ENCODE assay signal across 10 cellular contexts in the genomic region with DNA sequence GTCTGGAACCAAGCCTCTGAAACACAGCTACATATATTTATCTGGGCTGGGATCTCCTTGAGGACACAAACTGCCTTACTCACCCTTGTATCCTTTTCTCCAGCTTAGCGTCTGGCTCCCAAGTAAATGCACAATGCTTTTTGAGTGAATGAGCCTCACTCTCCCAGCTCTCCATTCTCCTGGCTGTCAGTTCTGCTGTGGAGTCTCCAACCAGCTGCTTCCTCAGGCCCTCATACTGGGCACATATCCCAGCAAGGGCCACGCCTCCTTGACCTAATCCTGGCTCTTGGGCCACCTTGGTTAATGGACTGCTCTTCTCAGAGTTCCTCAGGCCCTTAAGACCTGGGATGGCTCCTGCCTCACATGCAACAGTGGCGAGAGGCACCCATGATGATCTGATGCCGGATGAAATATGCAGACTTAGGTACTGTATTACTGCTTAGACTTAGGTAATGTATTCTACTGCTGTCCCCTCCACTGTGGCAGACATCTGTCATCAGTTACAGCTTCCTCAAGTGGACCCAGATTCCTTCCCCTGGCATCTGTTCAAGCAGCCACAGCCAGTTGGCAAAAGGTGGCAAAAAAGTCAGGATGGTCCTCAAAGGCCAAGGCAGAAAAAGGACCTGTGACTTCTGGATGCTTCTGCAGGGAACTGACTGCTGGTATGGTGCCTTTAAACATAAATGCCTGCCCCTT. TPM values are rescaled to one million over a fixed set of nuclear protein-coding genes. Genes with fewer than 3 reads are reported as not detected.
A peak's percentile ranks its signal among the peaks of the same experiment; 100 is the strongest.
DNase-seq lines count a peak whose midpoint lies in the region; ATAC-seq and TF ChIP-seq lines count a peak whose summit lies in the region.
"Had no signal": no experiment of that assay in that cellular context is flagged by ENCODE, and none has a peak within 500 bp of the region (broad histone marks: within the 10 kb centered on the region; RNA-seq: fewer than 3 reads in every experiment).

No MANE protein-coding gene starts in this region.

- peaks cover 80% of the 10 kb centered on the region for H3K36me3 Mint-ChIP-seq in activated CD8-positive, alpha-beta T cell treated with anti-CD3 and anti-CD28 coated beads for 36 hours (ENCODE audit: low read depth)
- peaks cover 76% of the 10 kb centered on the region for H3K36me3 Mint-ChIP-seq in activated CD8-positive, alpha-beta T cell treated with anti-CD3 and anti-CD28 coated beads, Interleukin-2, amount 10 ng/mL, durations not matched to agents 7 days and 5 days (ENCODE audit: low read depth)
- peaks cover 54% of the 10 kb centered on the region for H3K36me3 Mint-ChIP-seq in WTC11
- peaks cover 82 to 85% of the 10 kb centered on the region in 2 donors for H3K36me3 Mint-ChIP-seq in CD4-positive, alpha-beta memory T cell

- H3K9me3 ChIP-seq in left ventricle myocardium inferior (replicated peaks), result no peaks in the 10 kb centered on the region
- H3K9me3 ChIP-seq in CD4-positive, alpha-beta memory T cell (ENCODE audit: control insufficient read depth in 1 of 2, low read length in 2 of 2), result no peaks in the 10 kb centered on the region

- no peaks in the 10 kb centered on the region for H3K27me3 Mint-ChIP-seq in activated CD8-positive, alpha-beta T cell treated with anti-CD3 and anti-CD28 coated beads for 36 hours
- no peaks in the 10 kb centered on the region for H3K27me3 Mint-ChIP-seq in activated CD8-positive, alpha-beta T cell treated with anti-CD3 and anti-CD28 coated beads, Interleukin-2, amount 10 ng/mL, durations not matched to agents 7 days and 5 days (ENCODE audit: low read depth)
- no peaks in the 10 kb centered on the region for H3K27me3 Mint-ChIP-seq in WTC11 (ENCODE audit: low read depth)
- H3K27me3 Mint-ChIP-seq in CD4-positive, alpha-beta memory T cell, result no peaks in the 10 kb centered on the region
- H3K27me3 Mint-ChIP-seq: activated CD4-positive, alpha-beta T cell treated with anti-CD3 and anti-CD28 coated beads for 36 hours had no signal

- H3K4me1 ChIP-seq in left ventricle myocardium inferior, result peaks cover 27% of the 10 kb centered on the region
- no peaks in the 10 kb centered on the region for H3K4me1 ChIP-seq in CD4-positive, alpha-beta memory T cell (ENCODE audit: insufficient read depth, low read length)

- no peak for TF ChIP-seq CTCF in activated CD8-positive, alpha-beta T cell treated with anti-CD3 and anti-CD28 coated beads for 36 hours (IDR thresholded peaks at IDR 0.05)
- TF ChIP-seq CTCF in WTC11 (IDR thresholded peaks at IDR 0.05), result no peak
- TF ChIP-seq CTCF in left ventricle myocardium inferior (IDR thresholded peaks at IDR 0.05; ENCODE audit: borderline replicate concordance), result no peak

- ATAC-seq in activated CD8-positive, alpha-beta T cell treated with anti-CD3 and anti-CD28 coated beads for 36 hours, result peak; percentile 27
- no peak for ATAC-seq in activated CD8-positive, alpha-beta T cell treated with anti-CD3 and anti-CD28 coated beads, Interleukin-2, amount 10 ng/mL, durations not matched to agents 7 days and 5 days
- ATAC-seq in WTC11, result peak; percentile 33
- ATAC-seq in GM18870 (IDR thresholded peaks at IDR 0.05; ENCODE audit: unreplicated experiment), result no peak
- ATAC-seq: activated CD4-positive, alpha-beta T cell treated with anti-CD3 and anti-CD28 coated beads for 36 hours had no signal

- H3K4me1 Mint-ChIP-seq in activated CD8-positive, alpha-beta T cell treated with anti-CD3 and anti-CD28 coated beads for 36 hours (ENCODE audit: low read depth), result peaks cover 9% of the 10 kb centered on the region
- H3K4me1 Mint-ChIP-seq in activated CD8-positive, alpha-beta T cell treated with anti-CD3 and anti-CD28 coated beads, Interleukin-2, amount 10 ng/mL, durations not matched to agents 7 days and 5 days (ENCODE audit: low read depth), result peaks cover 2% of the 10 kb centered on the region
- peaks cover 18% of the 10 kb centered on the region for H3K4me1 Mint-ChIP-seq in WTC11
- H3K4me1 Mint-ChIP-seq in CD4-positive, alpha-beta memory T cell, result peaks cover 0 to 2% (median 0%) of the 10 kb centered on the region in 4 donors

- POLR2A ChIA-PET in activated CD8-positive, alpha-beta T cell treated with anti-CD3 and anti-CD28 coated beads for 36 hours (lab: Charles Lee), result interaction anchor here (0.8 to 17.0 kb wide), 7 partner anchors 8 to 65 kb away, joined by 3 to 279 read pairs (median 4); a partner anchor contains a TSS
- POLR2A ChIA-PET in activated CD8-positive, alpha-beta T cell treated with anti-CD3 and anti-CD28 coated beads, Interleukin-2, amount 10 ng/mL, durations not matched to agents 7 days and 5 days (lab: Charles Lee), result interaction anchor here (1.5 kb wide), 1 partner anchor 16 kb away, joined by 5 read pairs; a partner anchor contains a TSS
- POLR2A ChIA-PET in WTC11 (lab: Charles Lee), result interaction anchor here (0.5 to 0.9 kb wide), 2 partner anchors 17 to 117 kb away, joined by 3 read pairs; a partner anchor contains a TSS
- POLR2A ChIA-PET in CD4-positive, alpha-beta memory T cell (lab: Charles Lee; ENCODE audit: partially characterized antibody), result no interaction called here

- no peak overlapping the region for H3K27ac Mint-ChIP-seq in activated CD8-positive, alpha-beta T cell treated with anti-CD3 and anti-CD28 coated beads for 36 hours
- no peak overlapping the region for H3K27ac Mint-ChIP-seq in activated CD8-positive, alpha-beta T cell treated with anti-CD3 and anti-CD28 coated beads, Interleukin-2, amount 10 ng/mL, durations not matched to agents 7 days and 5 days
- peak overlapping the region; percentile 20; the same call in 1 of the 2 replicates for H3K27ac Mint-ChIP-seq in WTC11
- H3K27ac Mint-ChIP-seq in CD4-positive, alpha-beta memory T cell, result peak overlapping the region in 2 of 7 donors; percentile 68 to 89
- H3K27ac Mint-ChIP-seq: activated CD4-positive, alpha-beta T cell treated with anti-CD3 and anti-CD28 coated beads for 36 hours had no signal

- no peaks in the 10 kb centered on the region for H3K27me3 ChIP-seq in left ventricle myocardium inferior (ENCODE audit: low read depth)
- no peaks in the 10 kb centered on the region for H3K27me3 ChIP-seq in CD4-positive, alpha-beta memory T cell (ENCODE audit: insufficient read depth, low read length)

- intact Hi-C loops in activated CD8-positive, alpha-beta T cell treated with anti-CD3 and anti-CD28 coated beads for 36 hours (cut with micrococcal nuclease), result no loop called here
- intact Hi-C loops in left ventricle myocardium inferior (cut with micrococcal nuclease), result no loop called here
- intact Hi-C loops in CD4-positive, alpha-beta memory T cell (cut with micrococcal nuclease), result no loop called here

- no peak for DNase-seq in activated CD8-positive, alpha-beta T cell treated with anti-CD3 and anti-CD28 coated beads for 36 hours
- no peak for DNase-seq in activated CD8-positive, alpha-beta T cell treated with anti-CD3 and anti-CD28 coated beads, Interleukin-2, amount 10 ng/mL, durations not matched to agents 7 days and 5 days
- DNase-seq in WTC11 (ENCODE audit: low spot score), result no peak
- peak; percentile 58 for DNase-seq in left ventricle myocardium inferior
- DNase-seq in substantia nigra (lab: John Stamatoyannopoulos, UW), result peak in 31 of 49 donors; percentile 3 to 53 (median 35)
- DNase-seq in NCI-H2171 (lab: John Stamatoyannopoulos, UW), result no peak
- DNase-seq in CD4-positive, alpha-beta memory T cell, result no peak
- DNase-seq: activated CD4-positive, alpha-beta T cell treated with anti-CD3 and anti-CD28 coated beads for 36 hours; NCI-H510A treated with DMSO at 0.1 percent for 48 hours had no signal

- H3K27ac ChIP-seq in left ventricle myocardium inferior (replicated peaks) (peak overlapping the region; percentile 32), substantia nigra (ENCODE audit: low read depth, low read length, poor library complexity, severe bottlenecking) (no peak overlapping the region)
- H3K27ac ChIP-seq in CD4-positive, alpha-beta memory T cell (ENCODE audit: low read depth, low read length), result no peak overlapping the region

- no peak overlapping the region for H3K4me3 ChIP-seq in left ventricle myocardium inferior
- no peak overlapping the region for H3K4me3 ChIP-seq in CD4-positive, alpha-beta memory T cell (ENCODE audit: low read length in 2 of 2)

- peaks cover 49% of the 10 kb centered on the region for H3K36me3 ChIP-seq in left ventricle myocardium inferior
- H3K36me3 ChIP-seq in CD4-positive, alpha-beta memory T cell (ENCODE audit: insufficient read depth, low read length), result peaks cover 52% of the 10 kb centered on the region

- no peak overlapping the region for H3K4me3 Mint-ChIP-seq in activated CD8-positive, alpha-beta T cell treated with anti-CD3 and anti-CD28 coated beads for 36 hours
- no peak overlapping the region for H3K4me3 Mint-ChIP-seq in activated CD8-positive, alpha-beta T cell treated with anti-CD3 and anti-CD28 coated beads, Interleukin-2, amount 10 ng/mL, durations not matched to agents 7 days and 5 days
- no peak overlapping the region for H3K4me3 Mint-ChIP-seq in WTC11
- no peak overlapping the region for H3K4me3 Mint-ChIP-seq in CD4-positive, alpha-beta memory T cell
- H3K4me3 Mint-ChIP-seq: activated CD4-positive, alpha-beta T cell treated with anti-CD3 and anti-CD28 coated beads for 36 hours had no signal

- H3K9me3 Mint-ChIP-seq in activated CD8-positive, alpha-beta T cell treated with anti-CD3 and anti-CD28 coated beads for 36 hours, result no peaks in the 10 kb centered on the region
- H3K9me3 Mint-ChIP-seq in activated CD8-positive, alpha-beta T cell treated with anti-CD3 and anti-CD28 coated beads, Interleukin-2, amount 10 ng/mL, durations not matched to agents 7 days and 5 days (ENCODE audit: insufficient read depth), result no peaks in the 10 kb centered on the region
- H3K9me3 Mint-ChIP-seq in WTC11, result no peaks in the 10 kb centered on the region
- peaks cover 0 to 4% (median 0%) of the 10 kb centered on the region in 8 donors for H3K9me3 Mint-ChIP-seq in CD4-positive, alpha-beta memory T cell

- CTCF ChIA-PET in activated CD8-positive, alpha-beta T cell treated with anti-CD3 and anti-CD28 coated beads for 36 hours (lab: Charles Lee), result interaction anchor here (1.0 to 1.5 kb wide), 2 partner anchors 28 to 197 kb away, joined by 4 read pairs; no protein-coding TSS in a partner anchor
- CTCF ChIA-PET in activated CD8-positive, alpha-beta T cell treated with anti-CD3 and anti-CD28 coated beads, Interleukin-2, amount 10 ng/mL, durations not matched to agents 7 days and 5 days (lab: Charles Lee), result no interaction called here
- CTCF ChIA-PET in WTC11 (lab: Charles Lee), result interaction anchor here (0.6 to 3.8 kb wide), 8 partner anchors 10 to 1227 kb away, joined by 3 to 21 read pairs (median 4); a partner anchor contains a TSS
- CTCF ChIA-PET in CD4-positive, alpha-beta memory T cell (lab: Charles Lee; ENCODE audit: partially characterized antibody), result interaction anchor here (0.8 to 1.0 kb wide), 2 partner anchors 27 to 197 kb away, joined by 3 read pairs; no protein-coding TSS in a partner anchor

RNA-seq across cellular contexts. Expression of a gene that starts 16.5 kb away (rescaled TPM):
- total RNA-seq in activated CD8-positive, alpha-beta T cell treated with anti-CD3 and anti-CD28 coated beads for 36 hours, result 100 to 1,000 TPM; 154 to 159 TPM
- 10 to 100 TPM; 69.6 to 77.8 TPM for total RNA-seq in activated CD8-positive, alpha-beta T cell treated with anti-CD3 and anti-CD28 coated beads, Interleukin-2, amount 10 ng/mL, durations not matched to agents 7 days and 5 days
- total RNA-seq in WTC11 (2021) (52.0 to 71.6 TPM (median 57.4 TPM) in 3 replicates), left ventricle myocardium inferior (5.1 TPM)
- total RNA-seq in CD4-positive, alpha-beta memory T cell, result 10 to 100 TPM; 46.0 to 49.8 TPM
- 100 to 1,000 TPM in 1 of 2 donors, 10 to 100 TPM in 1; 43.7 to 109 TPM for polyA plus RNA-seq in CD4-positive, alpha-beta memory T cell

RNA-seq across cellular contexts. Expression of a gene that starts 54.0 kb away (rescaled TPM):
- 10 to 100 TPM; 19.8 to 21.3 TPM for total RNA-seq in activated CD8-positive, alpha-beta T cell treated with anti-CD3 and anti-CD28 coated beads for 36 hours
- total RNA-seq in activated CD8-positive, alpha-beta T cell treated with anti-CD3 and anti-CD28 coated beads, Interleukin-2, amount 10 ng/mL, durations not matched to agents 7 days and 5 days, result 10 to 100 TPM; 29.5 to 29.6 TPM
- total RNA-seq in WTC11 (2021), result 29.4 to 36.7 TPM (median 31.4 TPM) in 3 replicates
- total RNA-seq in left ventricle myocardium inferior, result 21.4 TPM
- total RNA-seq in CD4-positive, alpha-beta memory T cell, result 10 to 100 TPM; 54.8 to 57.4 TPM
- 10 to 100 TPM in 1 of 2 donors, 1 to 10 TPM in 1; 9.0 to 15.6 TPM for polyA plus RNA-seq in CD4-positive, alpha-beta memory T cell

Comparison
In these comparisons a context has a peak if more than half of its experiments do, and no peak if none do; other contexts are left out.
1. ATAC-seq: peak in activated CD8-positive, alpha-beta T cell treated with anti-CD3 and anti-CD28 coated beads for 36 hours (single experiment) and WTC11 (single experiment); none in activated CD8-positive, alpha-beta T cell treated with anti-CD3 and anti-CD28 coated beads, Interleukin-2, amount 10 ng/mL, durations not matched to agents 7 days and 5 days (single experiment) and GM18870 (single experiment).
2. DNase-seq: peak in left ventricle myocardium inferior (single experiment) and substantia nigra (31 of 49); none in activated CD8-positive, alpha-beta T cell treated with anti-CD3 and anti-CD28 coated beads for 36 hours (single experiment), activated CD8-positive, alpha-beta T cell treated with anti-CD3 and anti-CD28 coated beads, Interleukin-2, amount 10 ng/mL, durations not matched to agents 7 days and 5 days (single experiment), WTC11 (single experiment), NCI-H2171 (single experiment) and CD4-positive, alpha-beta memory T cell (0 of 5).